Comparison of ENCODE assay signal across 21 cellular contexts in the genomic region with DNA sequence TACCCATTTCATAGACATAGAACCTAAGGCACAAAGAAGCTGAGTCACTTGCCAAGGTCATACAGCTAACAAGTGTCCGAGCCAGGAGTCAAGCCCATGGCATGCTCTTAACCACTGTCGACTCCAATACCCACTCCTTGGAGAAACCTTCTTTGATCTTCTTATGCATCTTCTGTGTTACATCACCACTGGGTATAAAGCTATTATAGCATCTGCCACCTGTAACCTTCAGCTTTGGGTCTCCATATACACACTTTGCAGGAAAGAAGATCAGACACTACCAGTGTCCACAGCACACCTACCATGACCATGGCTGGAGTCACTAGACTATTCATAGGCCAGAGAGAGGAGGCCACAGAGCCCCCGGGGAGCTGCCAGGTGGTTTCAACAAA.
"Had no signal": no experiment of that assay in that cellular context is flagged by ENCODE, and none has a peak within 500 bp of the region (broad histone marks: within the 10 kb centered on the region; RNA-seq: fewer than 3 reads in every experiment).

No MANE protein-coding gene starts in this region.

- H3K27ac ChIP-seq: coronary artery, dorsolateral prefrontal cortex, epithelial cell of prostate, foreskin keratinocyte, gastroesophageal sphincter, heart left ventricle, hepatocyte, left lung, lower lobe of right lung had no signal

- H3K4me1 ChIP-seq: foreskin keratinocyte had no signal

- H3K4me3 ChIP-seq: coronary artery, dorsolateral prefrontal cortex, gastroesophageal sphincter, heart left ventricle, hepatocyte, left lung, lower lobe of right lung had no signal

- H3K27ac Mint-ChIP-seq: effector memory CD8-positive, alpha-beta T cell; endodermal cell had no signal

- H3K4me3 Mint-ChIP-seq: effector memory CD8-positive, alpha-beta T cell; endodermal cell; immature natural killer cell; naive thymus-derived CD4-positive, alpha-beta T cell had no signal

- DNase-seq: dermis blood vessel endothelial cell; dorsolateral prefrontal cortex; effector CD8-positive, alpha-beta T cell; effector memory CD8-positive, alpha-beta T cell; erythroblast; foreskin keratinocyte; heart left ventricle; hypothalamus; immature natural killer cell; left cardiac atrium; left lung; left ventricle myocardium superior; lower lobe of right lung; midbrain; naive thymus-derived CD4-positive, alpha-beta T cell had no signal

- H3K9me3 ChIP-seq: gastroesophageal sphincter, heart left ventricle, left lung, lower lobe of right lung had no signal

- ATAC-seq: effector memory CD8-positive, alpha-beta T cell; esophagus mucosa; foreskin keratinocyte; gastroesophageal sphincter; heart left ventricle; left cardiac atrium; left lung; left ventricle myocardium superior; lower lobe of right lung; naive thymus-derived CD4-positive, alpha-beta T cell had no signal

- H3K9me3 Mint-ChIP-seq: effector memory CD8-positive, alpha-beta T cell; endodermal cell; immature natural killer cell; naive thymus-derived CD4-positive, alpha-beta T cell had no signal

- H3K36me3 ChIP-seq: gastroesophageal sphincter, heart left ventricle, left lung, lower lobe of right lung had no signal

- H3K27me3 Mint-ChIP-seq: effector memory CD8-positive, alpha-beta T cell; naive thymus-derived CD4-positive, alpha-beta T cell had no signal
